ENCODE assay signal across 14 cellular contexts in genomic region chr3:12833226-12834161, GRCh38. TPM values are rescaled to one million over a fixed set of nuclear protein-coding genes. Genes with fewer than 3 reads are reported as not detected.
A peak's percentile ranks its signal among the peaks of the same experiment; 100 is the strongest.
DNase-seq lines count a peak whose midpoint lies in the region; ATAC-seq and TF ChIP-seq lines count a peak whose summit lies in the region.
"Had no signal": no experiment of that assay in that cellular context is flagged by ENCODE, and none has a peak within 500 bp of the region (broad histone marks: within the 10 kb centered on the region; RNA-seq: fewer than 3 reads in every experiment).

No MANE protein-coding gene starts in this region.

- H3K27me3 Mint-ChIP-seq in Calu3 (ENCODE audit: unreplicated experiment) (no peaks in the 10 kb centered on the region), GM23338 (ENCODE audit: insufficient read depth, low read depth, poor library complexity) (peaks cover 19% of the 10 kb centered on the region)
- no peaks in the 10 kb centered on the region for H3K27me3 Mint-ChIP-seq in activated CD8-positive, alpha-beta T cell treated with anti-CD3 and anti-CD28 coated beads, Interleukin-2, amount 10 ng/mL, durations not matched to agents 7 days and 5 days (ENCODE audit: low read depth)

- BruUV-seq in Calu3 (replicated peaks; lab: Mats Ljungman, UMichigan): no TSS peak

- peak overlapping the region; percentile 60 for H3K27ac Mint-ChIP-seq in Calu3 (ENCODE audit: unreplicated experiment)
- H3K27ac Mint-ChIP-seq in GM23338: peak overlapping the region; percentile 88
- H3K27ac Mint-ChIP-seq in activated CD8-positive, alpha-beta T cell treated with anti-CD3 and anti-CD28 coated beads, Interleukin-2, amount 10 ng/mL, durations not matched to agents 7 days and 5 days: peak overlapping the region; percentile 52

- ATAC-seq in GM23338 (peak; percentile 20), HG03442 (IDR thresholded peaks at IDR 0.05; ENCODE audit: unreplicated experiment) (no peak)
- no peak for ATAC-seq in activated CD8-positive, alpha-beta T cell treated with anti-CD3 and anti-CD28 coated beads, Interleukin-2, amount 10 ng/mL, durations not matched to agents 7 days and 5 days
- ATAC-seq: Right ventricle myocardium inferior had no signal

- H3K36me3 Mint-ChIP-seq in Calu3 (ENCODE audit: insufficient read depth, unreplicated experiment) (peaks cover 85% of the 10 kb centered on the region), GM23338 (ENCODE audit: low read depth) (peaks cover 89% of the 10 kb centered on the region)
- peaks cover 70% of the 10 kb centered on the region for H3K36me3 Mint-ChIP-seq in activated CD8-positive, alpha-beta T cell treated with anti-CD3 and anti-CD28 coated beads, Interleukin-2, amount 10 ng/mL, durations not matched to agents 7 days and 5 days (ENCODE audit: low read depth)

- H3K27me3 ChIP-seq in GM23338 (ENCODE audit: insufficient read depth): no peaks in the 10 kb centered on the region

- POLR2A ChIA-PET in activated CD8-positive, alpha-beta T cell treated with anti-CD3 and anti-CD28 coated beads, Interleukin-2, amount 10 ng/mL, durations not matched to agents 7 days and 5 days (lab: Charles Lee): interaction anchor here (2.5 kb wide), 1 partner anchor 8 kb away, joined by 16 read pairs; the partner anchor contains the start of gene RPL32

- peak overlapping the region; percentile 87 for H3K27ac ChIP-seq in GM23338 (ENCODE audit: low read depth)
- H3K27ac ChIP-seq: prostate gland had no signal

- 0 out of 2 replicates have a peak overlapping the region, but pooled peaks have one; percentile 41 for H3K4me2 ChIP-seq in GM23338

- H3K79me2 ChIP-seq in GM23338 (replicated peaks; ENCODE audit: insufficient read depth): peaks cover 37% of the 10 kb centered on the region

- H3K4me1 Mint-ChIP-seq in Calu3 (ENCODE audit: low read depth, unreplicated experiment): peaks cover 16% of the 10 kb centered on the region
- peaks cover 66% of the 10 kb centered on the region for H3K4me1 Mint-ChIP-seq in GM23338
- peaks cover 27% of the 10 kb centered on the region for H3K4me1 Mint-ChIP-seq in activated CD8-positive, alpha-beta T cell treated with anti-CD3 and anti-CD28 coated beads, Interleukin-2, amount 10 ng/mL, durations not matched to agents 7 days and 5 days (ENCODE audit: low read depth)

- intact Hi-C loops in Calu3 (cut with micrococcal nuclease; ENCODE audit: unreplicated experiment): no loop called here

- H3K9me2 ChIP-seq in GM23338 (ENCODE audit: insufficient read depth): no peaks in the 10 kb centered on the region

- H4K20me1 ChIP-seq in GM23338 (replicated peaks; ENCODE audit: insufficient read depth): peaks cover 44% of the 10 kb centered on the region

- CTCF ChIA-PET in Calu3 (lab: Charles Lee): interaction anchor here (0.6 kb wide), 1 partner anchor 226 kb away, joined by 3 read pairs; no protein-coding TSS in a partner anchor
- CTCF ChIA-PET in activated CD8-positive, alpha-beta T cell treated with anti-CD3 and anti-CD28 coated beads, Interleukin-2, amount 10 ng/mL, durations not matched to agents 7 days and 5 days (lab: Charles Lee): interaction anchor here (0.9 to 3.1 kb wide), 4 partner anchors 8 to 46 kb away, joined by 3 to 13 read pairs (median 6); partner anchors contain the start of gene RPL32

- peaks cover 58% of the 10 kb centered on the region for H3K36me3 ChIP-seq in GM23338 (ENCODE audit: insufficient read depth)

- H3K9me3 Mint-ChIP-seq in Calu3 (ENCODE audit: low read depth, unreplicated experiment) (no peaks in the 10 kb centered on the region), GM23338 (no peaks in the 10 kb centered on the region)
- no peaks in the 10 kb centered on the region for H3K9me3 Mint-ChIP-seq in activated CD8-positive, alpha-beta T cell treated with anti-CD3 and anti-CD28 coated beads, Interleukin-2, amount 10 ng/mL, durations not matched to agents 7 days and 5 days (ENCODE audit: insufficient read depth)

- no peak overlapping the region for H3K4me3 ChIP-seq in GM23338
- H3K4me3 ChIP-seq: lung, prostate gland had no signal

- H3K4me3 Mint-ChIP-seq in Calu3 (ENCODE audit: low read depth, unreplicated experiment): no peak overlapping the region
- H3K4me3 Mint-ChIP-seq in GM23338: peak overlapping the region; percentile 4; the same call in 1 of the 3 replicates
- H3K4me3 Mint-ChIP-seq in activated CD8-positive, alpha-beta T cell treated with anti-CD3 and anti-CD28 coated beads, Interleukin-2, amount 10 ng/mL, durations not matched to agents 7 days and 5 days: no peak overlapping the region

- TF ChIP-seq CTCF in Calu3 (IDR thresholded peaks at IDR 0.05; ENCODE audit: unreplicated experiment): no peak
- no peak for TF ChIP-seq CTCF in GM23338 (conservative IDR thresholded peaks at IDR 0.05; ENCODE audit: low read depth in 2 of 2)

- H3F3A ChIP-seq in GM23338 (replicated peaks; ENCODE audit: low read depth): peaks cover 78% of the 10 kb centered on the region

- H3K4me1 ChIP-seq in GM23338 (ENCODE audit: insufficient read depth): peaks cover 42% of the 10 kb centered on the region

- H2AFZ ChIP-seq in GM23338: no peak overlapping the region

- DNase-seq in Calu3: no peak
- DNase-seq in GM23338 (ENCODE audit: low spot score): peak; percentile 54
- DNase-seq in activated CD8-positive, alpha-beta T cell treated with anti-CD3 and anti-CD28 coated beads, Interleukin-2, amount 10 ng/mL, durations not matched to agents 7 days and 5 days: no peak
- DNase-seq in iPS-NIHi7 (ENCODE audit: extremely low spot score): peak; percentile 45
- no peak for DNase-seq in RPMI8226
- DNase-seq in stimulated activated CD4-positive, alpha-beta T cell treated with anti-CD3 and anti-CD28 coated beads, Interleukin-2, amount 100 ng/mL, for 48 hours: no peak
- no peak for DNase-seq in D341Med (ENCODE audit: low spot score)
- DNase-seq: cortex of kidney; KG1; stimulated activated CD4-positive, alpha-beta T cell treated with anti-CD3 and anti-CD28 coated beads, Interleukin-4, amount 100 ng/mL, for 4 hours had no signal

TF ChIP-seq in GM23338, 12 proteins besides CTCF, POLR2A, EP300 and RAD21:
- peak; percentile 15; the same call in 1 of the 2 replicates for TF ChIP-seq POLR2AphosphoS5 (IDR thresholded peaks at IDR 0.05; ENCODE audit: low read depth)
- TF ChIP-seq ZNF331 (CRISPR knock-in tag; IDR thresholded peaks at IDR 0.05; ENCODE audit: low read depth): no peak

RNA-seq across cellular contexts. Expression of gene RPL32, which starts 7.9 kb away (rescaled TPM):
- 1,117 and 1,222 TPM in 2 replicates for total RNA-seq in Calu3 (2022)
- total RNA-seq in GM23338 (2014; rRNA removed; shearing (Covaris generic)): 561 and 772 TPM in 2 replicates
- polyA plus RNA-seq in GM23338 (2016; fragmentation: Nextera tagmentation; extraction: Ambion mirVana): 2,550 and 2,858 TPM in 2 replicates
- total RNA-seq in activated CD8-positive, alpha-beta T cell treated with anti-CD3 and anti-CD28 coated beads, Interleukin-2, amount 10 ng/mL, durations not matched to agents 7 days and 5 days: 1,000 to 10,000 TPM; 1,764 to 1,890 TPM

RNA-seq across cellular contexts. Expression of gene CAND2, which starts 37.0 kb away (rescaled TPM):
- total RNA-seq in Calu3 (2022): not detected in 2 replicates
- 16.5 and 20.5 TPM in 2 replicates for total RNA-seq in GM23338 (2014; rRNA removed; shearing (Covaris generic))
- 4.5 and 5.6 TPM in 2 replicates for polyA plus RNA-seq in GM23338 (2016; fragmentation: Nextera tagmentation; extraction: Ambion mirVana)
- under 1 TPM; 0.31 to 0.53 TPM for total RNA-seq in activated CD8-positive, alpha-beta T cell treated with anti-CD3 and anti-CD28 coated beads, Interleukin-2, amount 10 ng/mL, durations not matched to agents 7 days and 5 days

Comparison
In these comparisons a context has a peak if more than half of its experiments do, and no peak if none do; other contexts are left out.
1. DNase-seq: peak in GM23338 (single experiment) and iPS-NIHi7 (single experiment); none in Calu3 (single experiment), activated CD8-positive, alpha-beta T cell treated with anti-CD3 and anti-CD28 coated beads, Interleukin-2, amount 10 ng/mL, durations not matched to agents 7 days and 5 days (single experiment), RPMI8226 (single experiment), stimulated activated CD4-positive, alpha-beta T cell treated with anti-CD3 and anti-CD28 coated beads, Interleukin-2, amount 100 ng/mL, for 48 hours (0 of 2) and D341Med (single experiment).
2. RNA of gene CAND2, which starts 37.0 kb away (total RNA-seq): 16.5 to 20.5 TPM in GM23338; 0.31 to 0.53 TPM in activated CD8-positive, alpha-beta T cell treated with anti-CD3 and anti-CD28 coated beads, Interleukin-2, amount 10 ng/mL, durations not matched to agents 7 days and 5 days and not detected in Calu3; every median in the first group is over 10 times any median in the second.
3. Peak in every context shown above with its lines, with median percentiles within 50 percentile points of each other: H3K27ac Mint-ChIP-seq.